Comparison of ENCODE assay signal across 10 cellular contexts in genomic region chr18:48828713-48829442, GRCh38.
DNase-seq lines count a peak whose midpoint lies in the region; ATAC-seq and TF ChIP-seq lines count a peak whose summit lies in the region.
"Had no signal": no experiment of that assay in that cellular context is flagged by ENCODE, and none has a peak within 500 bp of the region (broad histone marks: within the 10 kb centered on the region; RNA-seq: fewer than 3 reads in every experiment).

No MANE protein-coding gene starts in this region.

- H3K4me3 Mint-ChIP-seq in brain (peak overlapping the region in 4 of 5 experiments; percentile 50 to 84 (median 66)), nephron (peak overlapping the region; percentile 81 to 82 (median 81))
- H3K4me3 Mint-ChIP-seq in activated T-helper 1 cell treated with anti-CD3 and anti-CD28 coated beads, Interleukin-12 subunit alpha, Interleukin-12 subunit beta, Interleukin-2, Interleukin-4 antibody, amounts not matched to agents 30 ng/mL and 10 ng/mL and 1 ng/mL, durations not matched to agents 14 hours and 24 hours and 36 hours: no peak overlapping the region

- H3K27ac ChIP-seq in AG04450 (ENCODE audit: low read depth, low read length): peak overlapping the region; percentile 31

- intact Hi-C loops in activated T-helper 1 cell treated with anti-CD3 and anti-CD28 coated beads, Interleukin-12 subunit alpha, Interleukin-12 subunit beta, Interleukin-2, Interleukin-4 antibody, amounts not matched to agents 30 ng/mL and 10 ng/mL and 1 ng/mL, durations not matched to agents 14 hours and 24 hours and 36 hours (cut with micrococcal nuclease): no loop called here

- H3K9me3 Mint-ChIP-seq in brain (peaks cover 4 to 8% (median 6%) of the 10 kb centered on the region in 5 experiments), nephron (no peaks in the 10 kb centered on the region)
- no peaks in the 10 kb centered on the region for H3K9me3 Mint-ChIP-seq in activated T-helper 1 cell treated with anti-CD3 and anti-CD28 coated beads, Interleukin-12 subunit alpha, Interleukin-12 subunit beta, Interleukin-2, Interleukin-4 antibody, amounts not matched to agents 30 ng/mL and 10 ng/mL and 1 ng/mL, durations not matched to agents 14 hours and 24 hours and 36 hours

- ATAC-seq in HG02973 (IDR thresholded peaks at IDR 0.05; ENCODE audit: unreplicated experiment): no peak

- POLR2A ChIA-PET in AG04450 (lab: Yijun Ruan, JAX): interaction anchor here (0.5 kb wide), 1 partner anchor 84 kb away, joined by 4 read pairs; no protein-coding TSS in a partner anchor

- peak overlapping the region; percentile 51 to 98 (median 97) for H3K27ac Mint-ChIP-seq in brain
- H3K27ac Mint-ChIP-seq in nephron: peak overlapping the region; percentile 97 to 99 (median 98)
- no peak overlapping the region for H3K27ac Mint-ChIP-seq in activated T-helper 1 cell treated with anti-CD3 and anti-CD28 coated beads, Interleukin-12 subunit alpha, Interleukin-12 subunit beta, Interleukin-2, Interleukin-4 antibody, amounts not matched to agents 30 ng/mL and 10 ng/mL and 1 ng/mL, durations not matched to agents 14 hours and 24 hours and 36 hours

- CTCF ChIA-PET in AG04450 (lab: Charles Lee): no interaction called here

- H3K4me1 Mint-ChIP-seq in brain (peaks cover 95% of the 10 kb centered on the region), nephron (peaks cover 89% of the 10 kb centered on the region)
- H3K4me1 Mint-ChIP-seq in activated T-helper 1 cell treated with anti-CD3 and anti-CD28 coated beads, Interleukin-12 subunit alpha, Interleukin-12 subunit beta, Interleukin-2, Interleukin-4 antibody, amounts not matched to agents 30 ng/mL and 10 ng/mL and 1 ng/mL, durations not matched to agents 14 hours and 24 hours and 36 hours (ENCODE audit: low read depth): peaks cover 48% of the 10 kb centered on the region

- H3K27me3 Mint-ChIP-seq in brain (no peaks in the 10 kb centered on the region), nephron (ENCODE audit: low read depth) (no peaks in the 10 kb centered on the region)
- H3K27me3 Mint-ChIP-seq in activated T-helper 1 cell treated with anti-CD3 and anti-CD28 coated beads, Interleukin-12 subunit alpha, Interleukin-12 subunit beta, Interleukin-2, Interleukin-4 antibody, amounts not matched to agents 30 ng/mL and 10 ng/mL and 1 ng/mL, durations not matched to agents 14 hours and 24 hours and 36 hours (ENCODE audit: insufficient read depth): peaks cover 5% of the 10 kb centered on the region

- TF ChIP-seq CTCF in AG04450 (IDR thresholded peaks at IDR 0.05; ENCODE audit: low read depth, low read length) (no peak), brain (conservative IDR thresholded peaks at IDR 0.05) (no peak), nephron (IDR thresholded peaks at IDR 0.05; ENCODE audit: unreplicated experiment in 3 of 3) (no peak)

- no peak for DNase-seq in AG04450 (ENCODE audit: low read depth, low spot score)
- DNase-seq in NCI-H1092 treated with DMSO at 0.1 percent for 48 hours (lab: John Stamatoyannopoulos, UW): peak; percentile 82
- DNase-seq in DMS53 (lab: John Stamatoyannopoulos, UW): no peak
- DNase-seq in activated T-helper 1 cell treated with anti-CD3 and anti-CD28 coated beads, Interleukin-12 subunit alpha, Interleukin-12 subunit beta, Interleukin-2, Interleukin-4 antibody, amounts not matched to agents 30 ng/mL and 10 ng/mL and 1 ng/mL, durations not matched to agents 14 hours and 24 hours and 36 hours (ENCODE audit: low spot score): no peak
- DNase-seq in globus pallidus (ENCODE audit: low spot score): no peak
- DNase-seq: activated gamma-delta T cell treated with Interleukin-2 at 50 U/mL for 16 hours, RPMI8226 had no signal

- H3K4me3 ChIP-seq in AG04450 (ENCODE audit: low read depth, low read length): no peak overlapping the region

- H3K27me3 ChIP-seq in AG04450 (ENCODE audit: control insufficient read depth, insufficient read depth, low read length): no peaks in the 10 kb centered on the region

- H3K36me3 Mint-ChIP-seq in brain: peaks cover 27% of the 10 kb centered on the region
- H3K36me3 Mint-ChIP-seq in nephron (ENCODE audit: low read depth): peaks cover 11% of the 10 kb centered on the region
- H3K36me3 Mint-ChIP-seq in activated T-helper 1 cell treated with anti-CD3 and anti-CD28 coated beads, Interleukin-12 subunit alpha, Interleukin-12 subunit beta, Interleukin-2, Interleukin-4 antibody, amounts not matched to agents 30 ng/mL and 10 ng/mL and 1 ng/mL, durations not matched to agents 14 hours and 24 hours and 36 hours (ENCODE audit: low read depth): peaks cover 1% of the 10 kb centered on the region

- no peaks in the 10 kb centered on the region; the same call in 1 of the 2 replicates for H3K9me3 ChIP-seq in AG04450 (ENCODE audit: control insufficient read depth, insufficient read depth, low read length)
